ENCODE assay signal across 15 cellular contexts in the genomic region with DNA sequence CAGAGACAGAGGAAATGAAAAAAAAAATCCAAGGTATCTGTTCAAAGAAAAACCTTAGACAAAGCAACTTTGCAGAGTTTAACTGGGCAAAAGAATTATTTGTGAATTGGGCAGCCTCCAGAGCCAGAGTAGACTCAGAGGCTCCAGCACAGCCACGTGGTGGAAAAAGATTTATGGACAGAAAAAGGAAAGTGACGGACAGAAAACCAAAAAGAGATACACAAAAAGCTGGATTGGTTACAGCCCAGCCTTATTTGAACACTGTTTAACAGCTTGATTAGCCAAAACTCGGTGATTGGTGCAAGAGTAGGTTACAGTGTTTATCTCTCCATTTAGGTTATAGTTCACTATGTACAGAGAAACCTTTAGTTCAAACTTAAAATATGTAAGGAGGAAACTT. TPM values are rescaled to one million over a fixed set of nuclear protein-coding genes. Genes with fewer than 3 reads are reported as not detected.
A peak's percentile ranks its signal among the peaks of the same experiment; 100 is the strongest.
DNase-seq lines count a peak whose midpoint lies in the region; ATAC-seq and TF ChIP-seq lines count a peak whose summit lies in the region.
"Had no signal": no experiment of that assay in that cellular context is flagged by ENCODE, and none has a peak within 500 bp of the region (broad histone marks: within the 10 kb centered on the region; RNA-seq: fewer than 3 reads in every experiment).

No MANE protein-coding gene starts in this region.

- H3K9me3 Mint-ChIP-seq in activated naive CD8-positive, alpha-beta T cell treated with anti-CD3 and anti-CD28 coated beads for 36 hours, result peaks cover 11% of the 10 kb centered on the region
- H3K9me3 Mint-ChIP-seq: natural killer cell treated with Interleukin-12 subunit alpha and Interleukin-12 subunit beta and Interleukin-15 and Interleukin-18, amount 100 ng/mL, for 72 hours; T-helper 1 cell treated with Interleukin-12 subunit alpha and Interleukin-12 subunit beta and Interleukin-4 antibody, amounts not matched to agents 30 μg/mL and 1 μg/mL, for 36 hours had no signal

- no peak for TF ChIP-seq EP300 in gastroesophageal sphincter (IDR thresholded peaks at IDR 0.05)
- no peak for TF ChIP-seq EP300 in sigmoid colon (IDR thresholded peaks at IDR 0.05)

- intact Hi-C loops in sigmoid colon (cut with DNase I), result no loop called here

- H3K27ac ChIP-seq in C4-2B (peak overlapping the region; percentile 57; the same call in 1 of the 2 replicates), gastroesophageal sphincter (peak overlapping the region; percentile 40 to 69 (median 57)), sigmoid colon (peak overlapping the region; percentile 33 to 59 (median 48))
- H3K27ac ChIP-seq: RWPE1 had no signal

- H3K36me3 ChIP-seq in gastroesophageal sphincter (no peaks in the 10 kb centered on the region), sigmoid colon (no peaks in the 10 kb centered on the region)

- no peak overlapping the region for H3K4me3 Mint-ChIP-seq in activated naive CD8-positive, alpha-beta T cell treated with anti-CD3 and anti-CD28 coated beads for 36 hours
- H3K4me3 Mint-ChIP-seq: activated CD4-positive, alpha-beta T cell treated with anti-CD3 and anti-CD28 coated beads, Interleukin-2, amount 10 ng/mL, durations not matched to agents 24 days and 14 days; activated T-helper 1 cell treated with anti-CD3 and anti-CD28 coated beads, Interleukin-12 subunit alpha, Interleukin-12 subunit beta, Interleukin-2, Interleukin-4 antibody, amounts not matched to agents 30 ng/mL and 10 ng/mL and 1 ng/mL, durations not matched to agents 14 hours and 24 hours and 36 hours; natural killer cell treated with Interleukin-12 subunit alpha and Interleukin-12 subunit beta and Interleukin-15 and Interleukin-18, amount 100 ng/mL, for 72 hours; T-helper 1 cell treated with Interleukin-12 subunit alpha and Interleukin-12 subunit beta and Interleukin-4 antibody, amounts not matched to agents 30 μg/mL and 1 μg/mL, for 36 hours had no signal

- H3K36me3 Mint-ChIP-seq in activated naive CD8-positive, alpha-beta T cell treated with anti-CD3 and anti-CD28 coated beads for 36 hours, result no peaks in the 10 kb centered on the region
- H3K36me3 Mint-ChIP-seq: natural killer cell treated with Interleukin-12 subunit alpha and Interleukin-12 subunit beta and Interleukin-15 and Interleukin-18, amount 100 ng/mL, for 72 hours had no signal

- H3K27ac Mint-ChIP-seq in activated naive CD8-positive, alpha-beta T cell treated with anti-CD3 and anti-CD28 coated beads for 36 hours, result no peak overlapping the region
- H3K27ac Mint-ChIP-seq: activated CD4-positive, alpha-beta T cell treated with anti-CD3 and anti-CD28 coated beads, Interleukin-2, amount 10 ng/mL, durations not matched to agents 24 days and 14 days; activated T-helper 1 cell treated with anti-CD3 and anti-CD28 coated beads, Interleukin-12 subunit alpha, Interleukin-12 subunit beta, Interleukin-2, Interleukin-4 antibody, amounts not matched to agents 30 ng/mL and 10 ng/mL and 1 ng/mL, durations not matched to agents 14 hours and 24 hours and 36 hours; natural killer cell treated with Interleukin-12 subunit alpha and Interleukin-12 subunit beta and Interleukin-15 and Interleukin-18, amount 100 ng/mL, for 72 hours; T-helper 1 cell treated with Interleukin-12 subunit alpha and Interleukin-12 subunit beta and Interleukin-4 antibody, amounts not matched to agents 30 μg/mL and 1 μg/mL, for 36 hours had no signal

- ATAC-seq in gastroesophageal sphincter, result peak; percentile 61
- ATAC-seq: natural killer cell treated with Interleukin-12 subunit alpha and Interleukin-12 subunit beta and Interleukin-15 and Interleukin-18, amount 100 ng/mL, for 72 hours had no signal

- no peak for TF ChIP-seq POLR2A in gastroesophageal sphincter (IDR thresholded peaks at IDR 0.05)
- no peak for TF ChIP-seq POLR2A in sigmoid colon (IDR thresholded peaks at IDR 0.05)

- WGBS in gastroesophageal sphincter (ENCODE audit: low coverage in 1 of 2), 2 donors, result 4 to 6% methylated on average over 2 to 3 of the region's 3 CpGs
- WGBS in sigmoid colon, 2 donors, result 4 to 20% methylated on average over 3 of the region's 3 CpGs

- no peaks in the 10 kb centered on the region for H3K4me1 Mint-ChIP-seq in activated naive CD8-positive, alpha-beta T cell treated with anti-CD3 and anti-CD28 coated beads for 36 hours
- H3K4me1 Mint-ChIP-seq: activated CD4-positive, alpha-beta T cell treated with anti-CD3 and anti-CD28 coated beads, Interleukin-2, amount 10 ng/mL, durations not matched to agents 24 days and 14 days had no signal

- H3K27me3 ChIP-seq in gastroesophageal sphincter (no peaks in the 10 kb centered on the region), sigmoid colon (no peaks in the 10 kb centered on the region)

- TF ChIP-seq CTCF in C4-2B (conservative IDR thresholded peaks at IDR 0.05) (peak; percentile 14; the same call in 1 of the 2 replicates), gastroesophageal sphincter (IDR thresholded peaks at IDR 0.05) (peak in 1 of 4 experiments; percentile 10), sigmoid colon (IDR thresholded peaks at IDR 0.05) (no peak)

- in situ Hi-C loops in KBM-7 (cut with MboI; ENCODE audit: low pct_unique_long_range_greater_than_20kb, low sequenced_read_pairs), result no loop called here

- peaks cover 0 to 45% (median 9%) of the 10 kb centered on the region in 3 donors for H3K4me1 ChIP-seq in gastroesophageal sphincter
- H3K4me1 ChIP-seq in sigmoid colon, result peaks cover 0 to 20% (median 18%) of the 10 kb centered on the region in 4 donors

- no peaks in the 10 kb centered on the region for H3K9me3 ChIP-seq in gastroesophageal sphincter
- no peaks in the 10 kb centered on the region for H3K9me3 ChIP-seq in sigmoid colon

- DNase-seq in OCI-M1 (lab: John Stamatoyannopoulos, UW) (peak; percentile 32), sigmoid colon (no peak), KBM-7 (no peak), NCI-H748 (lab: John Stamatoyannopoulos, UW; ENCODE audit: unreplicated experiment) (no peak), MV-4-11 (lab: John Stamatoyannopoulos, UW) (no peak)
- no peak for DNase-seq in activated naive CD8-positive, alpha-beta T cell treated with anti-CD3 and anti-CD28 coated beads for 36 hours
- DNase-seq: activated CD4-positive, alpha-beta T cell treated with anti-CD3 and anti-CD28 coated beads, Interleukin-2, amount 10 ng/mL, durations not matched to agents 24 days and 14 days; DMS79; NCI-H1417 treated with DMSO at 0.1 percent for 48 hours had no signal

- peaks cover 3% of the 10 kb centered on the region for H3K27me3 Mint-ChIP-seq in activated naive CD8-positive, alpha-beta T cell treated with anti-CD3 and anti-CD28 coated beads for 36 hours

- H3K4me3 ChIP-seq in gastroesophageal sphincter (no peak overlapping the region), sigmoid colon (no peak overlapping the region)

RNA-seq across cellular contexts. Expression of a gene that starts 23.7 kb away (rescaled TPM):
- 100 to 1,000 TPM in 3 of 4 donors, 10 to 100 TPM in 1; 85.0 to 162 (median 106) TPM for total RNA-seq in gastroesophageal sphincter
- total RNA-seq in sigmoid colon, result 10 to 100 TPM; 39.1 to 67.8 (median 53.2) TPM
- polyA plus RNA-seq in sigmoid colon, result 10 to 100 TPM; 39.6 to 54.1 (median 42.6) TPM
- 10 to 100 TPM; 12.2 to 14.4 TPM for total RNA-seq in activated naive CD8-positive, alpha-beta T cell treated with anti-CD3 and anti-CD28 coated beads for 36 hours
